In the genomic region with DNA sequence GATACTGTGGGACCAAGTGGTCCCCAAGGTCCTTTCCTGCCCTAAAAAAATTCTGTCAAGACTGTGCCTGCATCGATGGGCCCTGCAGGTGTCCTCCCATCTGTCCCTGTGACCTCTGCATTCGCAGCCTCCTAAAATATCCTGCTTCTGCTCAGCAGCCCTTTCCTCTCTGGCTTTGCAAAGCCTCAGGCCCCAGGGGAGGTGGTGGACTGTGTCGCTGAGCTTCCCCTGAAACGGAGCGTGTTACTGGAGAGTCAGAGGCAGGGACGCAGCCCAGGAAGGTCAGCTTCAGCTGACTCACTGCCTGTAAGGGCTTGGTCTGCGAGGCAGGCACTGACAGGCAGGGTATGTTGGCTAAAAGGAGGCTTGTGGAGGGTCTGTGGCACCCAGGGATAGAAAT, we compare ENCODE assay signal across 16 cellular contexts.
A peak's percentile ranks its signal among the peaks of the same experiment; 100 is the strongest.
DNase-seq lines count a peak whose midpoint lies in the region; ATAC-seq, FAIRE-seq and TF ChIP-seq lines count a peak whose summit lies in the region.
"Had no signal": no experiment of that assay in that cellular context is flagged by ENCODE, and none has a peak within 500 bp of the region (broad histone marks: within the 10 kb centered on the region; RNA-seq: fewer than 3 reads in every experiment).

No MANE protein-coding gene starts in this region.

- H3K4me1 ChIP-seq in SK-N-SH (ENCODE audit: control insufficient read depth in 1 of 2, insufficient read depth in 2 of 2, low read depth in 1 of 2, low read length in 1 of 2), result peaks cover 0 to 11% of the 10 kb centered on the region in 2 experiments; a peak in 1 of 4 replicates
- H3K4me1 ChIP-seq: ascending aorta had no signal

- H3K9me3 ChIP-seq in SK-N-SH, result no peaks in the 10 kb centered on the region
- H3K9me3 ChIP-seq: ascending aorta, left lung, sigmoid colon had no signal

- H3K79me2 ChIP-seq in SK-N-SH (ENCODE audit: insufficient read depth), result no peaks in the 10 kb centered on the region

- no peak for FAIRE-seq in bronchial epithelial cell (lab: Jason Lieb, UNC)

- H3K27me3 ChIP-seq in bronchial epithelial cell (ENCODE audit: control insufficient read depth, insufficient read depth, low read length) (peaks cover 12% of the 10 kb centered on the region), SK-N-SH (ENCODE audit: insufficient read depth) (no peaks in the 10 kb centered on the region; the same call in 1 of the 2 replicates)

- DNase-seq in GM10266 (ENCODE audit: extremely low spot score), result peak; percentile 58
- DNase-seq in HT1080 (ENCODE audit: low read depth), result peak; percentile 44
- peak; percentile 69 for DNase-seq in bronchial epithelial cell (ENCODE audit: low read depth)
- peak; percentile 75 for DNase-seq in renal cortical epithelial cell (ENCODE audit: low read depth)
- no peak for DNase-seq in posterior vena cava (ENCODE audit: low spot score)
- no peak for DNase-seq in SK-N-SH
- DNase-seq: activated CD4-positive, alpha-beta T cell treated with anti-CD3 and anti-CD28 coated beads for 48 hours; CD4-positive, alpha-beta memory T cell; effector CD8-positive, alpha-beta T cell; foreskin melanocyte; left lung; NCI-H446 treated with DMSO at 0.1 percent for 48 hours; PC-9; sigmoid colon had no signal

- no peaks in the 10 kb centered on the region for H3K9me2 ChIP-seq in SK-N-SH

- H3K4me3 ChIP-seq in bronchial epithelial cell (ENCODE audit: low read depth, low read length), result no peak overlapping the region
- no peak overlapping the region for H3K4me3 ChIP-seq in SK-N-SH (ENCODE audit: low read depth in 2 of 2, low read length in 1 of 2)
- H3K4me3 ChIP-seq: ascending aorta, left lung, PC-9, sigmoid colon had no signal

- no peak overlapping the region for H3K4me2 ChIP-seq in SK-N-SH
- H3K4me2 ChIP-seq: PC-9 had no signal

- CTCF ChIA-PET in SK-N-SH (lab: Yijun Ruan, JAX), result interaction anchor here (0.7 to 1.5 kb wide), 6 partner anchors 9 to 172 kb away, joined by 3 to 4 read pairs (median 3); no protein-coding TSS in a partner anchor

- POLR2A ChIA-PET in SK-N-SH (lab: Yijun Ruan, JAX), result no interaction called here

- TF ChIP-seq RAD21 in SK-N-SH (IDR thresholded peaks at IDR 0.05; ENCODE audit: low read length), result no peak

- H3K36me3 ChIP-seq in bronchial epithelial cell (ENCODE audit: control insufficient read depth, insufficient read depth, low read length), result no peaks in the 10 kb centered on the region
- no peaks in the 10 kb centered on the region for H3K36me3 ChIP-seq in SK-N-SH (replicated peaks in 1 of 2; ENCODE audit: control insufficient read depth in 1 of 2, insufficient read depth in 2 of 2, low read length in 1 of 2)
- H3K36me3 ChIP-seq: ascending aorta, left lung, sigmoid colon had no signal

- WGBS in SK-N-SH (ENCODE audit: low lambda C conversion rate), result 55% methylated on average over 7 of the region's 7 CpGs

- TF ChIP-seq CTCF in GM10266 (IDR thresholded peaks at IDR 0.05; ENCODE audit: control insufficient read depth, insufficient read depth, low read depth, missing control alignments) (no peak), bronchial epithelial cell (IDR thresholded peaks at IDR 0.05; ENCODE audit: insufficient read depth, low read length, severe bottlenecking) (no peak), SK-N-SH (IDR thresholded peaks at IDR 0.05) (no peak)

- no peak overlapping the region for H3K9ac ChIP-seq in SK-N-SH

- no peak for TF ChIP-seq EP300 in SK-N-SH (IDR thresholded peaks at IDR 0.05; ENCODE audit: borderline replicate concordance in 1 of 2, low read depth in 1 of 2, low read length in 1 of 2)

- no peak overlapping the region for H2AFZ ChIP-seq in SK-N-SH (ENCODE audit: low read depth)
- H2AFZ ChIP-seq: PC-9 had no signal

- intact Hi-C loops in posterior vena cava (cut with DNase I), result no loop called here

- H3K27ac ChIP-seq in SK-N-SH (ENCODE audit: low read depth in 2 of 2, low read length in 1 of 2), result no peak overlapping the region
- H3K27ac ChIP-seq: ascending aorta, left lung, PC-9, sigmoid colon had no signal

- H3F3A ChIP-seq in SK-N-SH (replicated peaks; ENCODE audit: insufficient read depth), result no peaks in the 10 kb centered on the region

- H4K20me1 ChIP-seq in SK-N-SH (ENCODE audit: insufficient read depth), result no peaks in the 10 kb centered on the region

- ATAC-seq in HG02981 (IDR thresholded peaks at IDR 0.05; ENCODE audit: unreplicated experiment), result no peak
- ATAC-seq: left lung had no signal

TF ChIP-seq in SK-N-SH, 30 proteins besides CTCF, POLR2A, EP300 and RAD21:
- TF ChIP-seq SIN3A (IDR thresholded peaks at IDR 0.05; ENCODE audit: borderline replicate concordance, low read depth, low read length) (no peak), ELF1 (IDR thresholded peaks at IDR 0.05) (no peak), FOXJ3 (CRISPR knock-in tag; IDR thresholded peaks at IDR 0.05) (no peak), FOXM1 (IDR thresholded peaks at IDR 0.05; ENCODE audit: low read depth) (no peak), POLR2AphosphoS5 (IDR thresholded peaks at IDR 0.05; ENCODE audit: low read depth, low read length) (no peak), TCF12 (IDR thresholded peaks at IDR 0.05) (no peak)
- TF ChIP-seq, protein P1, sequence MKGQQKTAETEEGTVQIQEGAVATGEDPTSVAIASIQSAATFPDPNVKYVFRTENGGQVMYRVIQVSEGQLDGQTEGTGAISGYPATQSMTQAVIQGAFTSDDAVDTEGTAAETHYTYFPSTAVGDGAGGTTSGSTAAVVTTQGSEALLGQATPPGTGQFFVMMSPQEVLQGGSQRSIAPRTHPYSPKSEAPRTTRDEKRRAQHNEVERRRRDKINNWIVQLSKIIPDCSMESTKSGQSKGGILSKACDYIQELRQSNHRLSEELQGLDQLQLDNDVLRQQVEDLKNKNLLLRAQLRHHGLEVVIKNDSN (IDR thresholded peaks at IDR 0.05; ENCODE audit: borderline replicate concordance, low read depth), result no peak

Comparison
In these comparisons a context has a peak if more than half of its experiments do, and no peak if none do; other contexts are left out.
1. DNase-seq: peak in GM10266 (single experiment), HT1080 (single experiment), bronchial epithelial cell (single experiment) and renal cortical epithelial cell (single experiment); none in posterior vena cava (single experiment) and SK-N-SH (single experiment).